ENCODE assay signal across 8 cellular contexts in the genomic region with DNA sequence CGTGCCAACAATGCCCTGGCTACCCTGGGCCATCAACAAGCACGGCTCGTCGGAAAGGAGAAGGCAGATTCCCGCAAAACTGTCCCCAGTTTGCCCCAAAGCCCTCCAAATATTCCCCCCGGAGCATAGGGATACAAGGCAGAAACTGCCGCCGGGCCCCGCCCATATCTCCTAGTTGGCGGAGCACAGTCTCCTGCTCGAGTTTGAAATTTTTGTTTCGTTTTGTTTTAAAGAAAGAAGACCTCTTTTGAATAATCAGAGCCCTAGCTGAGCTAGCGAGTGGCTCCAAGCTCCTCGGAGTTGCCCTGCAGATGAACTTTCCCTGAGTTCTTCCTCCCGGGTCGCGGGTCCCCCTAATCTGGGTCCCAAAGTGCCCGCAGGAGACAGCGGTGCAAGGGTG.
DNase-seq lines count a peak whose midpoint lies in the region; ATAC-seq and TF ChIP-seq lines count a peak whose summit lies in the region.
"Had no signal": no experiment of that assay in that cellular context is flagged by ENCODE, and none has a peak within 500 bp of the region (broad histone marks: within the 10 kb centered on the region; RNA-seq: fewer than 3 reads in every experiment).

No MANE protein-coding gene starts in this region.

- H3K27ac Mint-ChIP-seq in activated T-helper 17 cell treated with anti-CD3 and anti-CD28 coated beads, Interleukin-2, amount 50 U/mL, for 72 hours: no peak overlapping the region

- 41% methylated on average over 19 of the region's 19 CpGs for WGBS in smooth muscle cell (ENCODE audit: low lambda C conversion rate)

- peak overlapping the region; percentile 48 for H3K4me3 Mint-ChIP-seq in activated T-helper 17 cell treated with anti-CD3 and anti-CD28 coated beads, Interleukin-2, amount 50 U/mL, for 72 hours

- peak overlapping the region; percentile 86 for H3K4me2 ChIP-seq in smooth muscle cell

- H3K79me2 ChIP-seq in smooth muscle cell (ENCODE audit: low read depth): no peaks in the 10 kb centered on the region

- H3K4me1 Mint-ChIP-seq in activated T-helper 17 cell treated with anti-CD3 and anti-CD28 coated beads, Interleukin-2, amount 50 U/mL, for 72 hours: no peaks in the 10 kb centered on the region

- ATAC-seq in activated T-helper 17 cell treated with anti-CD3 and anti-CD28 coated beads, Interleukin-2, amount 50 U/mL, for 72 hours (replicated peaks): no peak
- ATAC-seq in HG02759 (IDR thresholded peaks at IDR 0.05; ENCODE audit: unreplicated experiment): no peak

- DNase-seq in HFF-Myc (ENCODE audit: extremely low read depth, low read depth) (no peak), smooth muscle cell (lab: John Stamatoyannopoulos, UW; ENCODE audit: unreplicated experiment) (no peak), SKM-1 treated with dmso at 0.1 percent for 144 hours (lab: John Stamatoyannopoulos, UW; ENCODE audit: unreplicated experiment) (no peak)
- DNase-seq in stimulated activated CD4-positive, alpha-beta T cell treated with anti-CD3 and anti-CD28 coated beads, Interleukin-4, amount 100 ng/mL, for 4 hours: no peak
- DNase-seq: NCI-H1105 treated with DMSO at 0.1 percent for 48 hours had no signal

- H2AFZ ChIP-seq in smooth muscle cell (ENCODE audit: low read depth): no peak overlapping the region

- peaks cover 16% of the 10 kb centered on the region for H3K4me1 ChIP-seq in iPS-18a (ENCODE audit: control insufficient read depth, low read depth, low read length)
- peaks cover 4% of the 10 kb centered on the region for H3K4me1 ChIP-seq in smooth muscle cell (ENCODE audit: low read depth)

- H3K27me3 Mint-ChIP-seq in activated T-helper 17 cell treated with anti-CD3 and anti-CD28 coated beads, Interleukin-2, amount 50 U/mL, for 72 hours: peaks cover 37% of the 10 kb centered on the region

- TF ChIP-seq CTCF in HFF-Myc (IDR thresholded peaks at IDR 0.05; ENCODE audit: low read depth, low read length, missing control alignments) (no peak), smooth muscle cell (IDR thresholded peaks at IDR 0.05; ENCODE audit: borderline replicate concordance, insufficient read depth, poor library complexity, severe bottlenecking) (no peak)

- H3K9me3 ChIP-seq in iPS-18a (ENCODE audit: control insufficient read depth, low read depth, low read length) (peaks cover 7% of the 10 kb centered on the region), smooth muscle cell (replicated peaks; ENCODE audit: low read depth) (no peaks in the 10 kb centered on the region)

- no peaks in the 10 kb centered on the region for H3F3A ChIP-seq in smooth muscle cell (ENCODE audit: low read depth)

- no peak overlapping the region for H3K9ac ChIP-seq in iPS-18a (ENCODE audit: low read length)
- H3K9ac ChIP-seq in smooth muscle cell (ENCODE audit: low read depth): no peak overlapping the region

- H3K4me3 ChIP-seq in HFF-Myc (replicated peaks; ENCODE audit: low read depth, low read length): 0 out of 2 replicates have a peak overlapping the region, but pooled peaks have one; percentile 11
- peak overlapping the region; percentile 68 for H3K4me3 ChIP-seq in iPS-18a (ENCODE audit: low read length)
- peak overlapping the region; percentile 47 for H3K4me3 ChIP-seq in smooth muscle cell

- no peaks in the 10 kb centered on the region for H4K20me1 ChIP-seq in smooth muscle cell (ENCODE audit: low read depth)

- H3K9me3 Mint-ChIP-seq in activated T-helper 17 cell treated with anti-CD3 and anti-CD28 coated beads, Interleukin-2, amount 50 U/mL, for 72 hours: no peaks in the 10 kb centered on the region

- peaks cover 5% of the 10 kb centered on the region for H3K36me3 Mint-ChIP-seq in activated T-helper 17 cell treated with anti-CD3 and anti-CD28 coated beads, Interleukin-2, amount 50 U/mL, for 72 hours (ENCODE audit: low read depth)

- H3K36me3 ChIP-seq in iPS-18a (ENCODE audit: control insufficient read depth, low read depth, low read length): no peaks in the 10 kb centered on the region
- no peaks in the 10 kb centered on the region for H3K36me3 ChIP-seq in smooth muscle cell (ENCODE audit: low read depth)

- no peak overlapping the region for H3K27ac ChIP-seq in iPS-18a (ENCODE audit: low read length)
- no peak overlapping the region for H3K27ac ChIP-seq in smooth muscle cell (ENCODE audit: low read depth)

- H3K27me3 ChIP-seq in iPS-18a (ENCODE audit: control insufficient read depth, insufficient read depth, low read length) (peaks cover 66% of the 10 kb centered on the region), smooth muscle cell (ENCODE audit: low read depth) (peaks cover 87% of the 10 kb centered on the region)

Comparison
In these comparisons a context has a peak if more than half of its experiments do, and no peak if none do; other contexts are left out.
1. H3K4me3 ChIP-seq: peak in every context shown above with its lines; median percentile 68 in iPS-18a; 47 in smooth muscle cell; 11 in HFF-Myc.